ENCODE assay signal across 8 cellular contexts in genomic region chr5:69042915-69043795, GRCh38. TPM values are rescaled to one million over a fixed set of nuclear protein-coding genes. Genes with fewer than 3 reads are reported as not detected.
A peak's percentile ranks its signal among the peaks of the same experiment; 100 is the strongest.
DNase-seq lines count a peak whose midpoint lies in the region; ATAC-seq and TF ChIP-seq lines count a peak whose summit lies in the region.

No MANE protein-coding gene starts in this region.

- no peaks in the 10 kb centered on the region for H3K27me3 Mint-ChIP-seq in activated naive CD8-positive, alpha-beta T cell treated with anti-CD3 and anti-CD28 coated beads for 36 hours

- H4K91ac ChIP-seq in trophoblast cell (ENCODE audit: low read depth, low read length) = no peak overlapping the region

- H3K36me3 ChIP-seq in trophoblast cell (ENCODE audit: control insufficient read depth in 1 of 2, insufficient read depth in 2 of 2, low read length in 2 of 2) (no peaks in the 10 kb centered on the region), transverse colon (no peaks in the 10 kb centered on the region)

- no peaks in the 10 kb centered on the region for H3K9me3 Mint-ChIP-seq in activated naive CD8-positive, alpha-beta T cell treated with anti-CD3 and anti-CD28 coated beads for 36 hours

- no peaks in the 10 kb centered on the region for H3K79me2 ChIP-seq in trophoblast cell (ENCODE audit: control insufficient read depth, insufficient read depth, low read length, poor library complexity)

- H4K12ac ChIP-seq in trophoblast cell (ENCODE audit: low read depth, low read length) = no peak overlapping the region

- peak overlapping the region; percentile 80 for H3K4me3 Mint-ChIP-seq in activated naive CD8-positive, alpha-beta T cell treated with anti-CD3 and anti-CD28 coated beads for 36 hours

- no peak overlapping the region for H3K9ac ChIP-seq in trophoblast cell (ENCODE audit: low read length)

- H3K9me3 ChIP-seq in trophoblast cell (ENCODE audit: insufficient read depth, low read depth, low read length) (no peaks in the 10 kb centered on the region), transverse colon (no peaks in the 10 kb centered on the region)

- ATAC-seq in HG02588 (IDR thresholded peaks at IDR 0.05; ENCODE audit: unreplicated experiment) = peak; percentile 95
- peak; percentile 97 for ATAC-seq in SK-N-SH treated with all-trans-retinoic acid at 6 μM for 48 hours
- peak; percentile 99 for ATAC-seq in Right ventricle myocardium superior (ENCODE audit: poor library complexity)

- H2BK5ac ChIP-seq in trophoblast cell (ENCODE audit: low read depth, low read length, poor library complexity) = no peak overlapping the region

- H3K27ac ChIP-seq in trophoblast cell (ENCODE audit: low read depth, low read length) (no peak overlapping the region), transverse colon (peak overlapping the region; percentile 61 to 81 (median 73))

- TF ChIP-seq EP300 in transverse colon (IDR thresholded peaks at IDR 0.05; ENCODE audit: low read depth) = no peak

- H3K79me1 ChIP-seq in trophoblast cell (ENCODE audit: low read length) = peaks cover 2% of the 10 kb centered on the region

- in situ Hi-C loops in transverse colon (cut with MboI; ENCODE audit: low pct_ligation_motif_present in 1 of 4, low pct_unique_long_range_greater_than_20kb in 1 of 4, low sequenced_read_pairs in 3 of 4) = no loop called here

- H3K18ac ChIP-seq in trophoblast cell (ENCODE audit: low read length) = no peak overlapping the region

- no peak overlapping the region for H2AK5ac ChIP-seq in trophoblast cell (ENCODE audit: low read length)

- H3K4ac ChIP-seq in trophoblast cell (ENCODE audit: low read depth, low read length) = no peak overlapping the region

- peak overlapping the region; percentile 32 for H2AFZ ChIP-seq in trophoblast cell (ENCODE audit: insufficient read depth, low read length, poor library complexity)

- no peak overlapping the region for H2BK120ac ChIP-seq in trophoblast cell (ENCODE audit: insufficient read depth, low read length, poor library complexity)

- peaks cover 14% of the 10 kb centered on the region for H3K4me1 Mint-ChIP-seq in activated naive CD8-positive, alpha-beta T cell treated with anti-CD3 and anti-CD28 coated beads for 36 hours

- intact Hi-C loops in Right ventricle myocardium superior (cut with DNase I) = loop anchor here (5.0 kb wide), 2 partner anchors 179 to 289 kb away; partner anchors contain the start of gene CCDC125
- intact Hi-C loops in transverse colon (cut with DNase I; ENCODE audit: low total_unique reads) = loop anchor here (10.0 kb wide), 1 partner anchor 292 kb away; the partner anchor contains the start of gene CCDC125

- H3K4me3 ChIP-seq in trophoblast cell (ENCODE audit: low read depth, low read length) (no peak overlapping the region), transverse colon (peak overlapping the region; percentile 17 to 80 (median 42))

- no peaks in the 10 kb centered on the region for H3K36me3 Mint-ChIP-seq in activated naive CD8-positive, alpha-beta T cell treated with anti-CD3 and anti-CD28 coated beads for 36 hours

- H3K4me1 ChIP-seq in trophoblast cell (ENCODE audit: control insufficient read depth in 1 of 2, insufficient read depth in 2 of 2, low read length in 2 of 2) = peaks cover 0 to 2% of the 10 kb centered on the region in 2 experiments
- H3K4me1 ChIP-seq in transverse colon = peaks cover 0 to 4% (median 0%) of the 10 kb centered on the region in 4 donors

- no peak overlapping the region for H3K23ac ChIP-seq in trophoblast cell (ENCODE audit: low read length)

- no peak overlapping the region for H3K14ac ChIP-seq in trophoblast cell (ENCODE audit: low read length)

- H4K8ac ChIP-seq in trophoblast cell (ENCODE audit: low read depth, low read length) = peak overlapping the region; percentile 27

- no peak for TF ChIP-seq POLR2A in transverse colon (IDR thresholded peaks at IDR 0.05)

- TF ChIP-seq CTCF in transverse colon (IDR thresholded peaks at IDR 0.05) = peak; percentile 83 to 95 (median 91)

- peak overlapping the region; percentile 57 for H3K4me2 ChIP-seq in trophoblast cell (ENCODE audit: low read length)

- DNase-seq in GM04504 (ENCODE audit: low read depth) (peak; percentile 60), NCI-H1092 treated with DMSO at 0.1 percent for 48 hours (lab: John Stamatoyannopoulos, UW) (peak; percentile 83), Right ventricle myocardium superior (no peak), trophoblast cell (peak; percentile 74 to 94), transverse colon (peak; percentile 82)
- DNase-seq in activated naive CD8-positive, alpha-beta T cell treated with anti-CD3 and anti-CD28 coated beads for 36 hours = peak; percentile 75

- WGBS in trophoblast cell (ENCODE audit: extremely low coverage, insufficient coverage, insufficient read length) = no CpG with 5 or more reads among the region's 19 CpGs
- 7 to 10% methylated on average over 19 of the region's 19 CpGs for WGBS in transverse colon (ENCODE audit: low coverage in 1 of 2), 2 donors

- H2BK12ac ChIP-seq in trophoblast cell (ENCODE audit: low read length) = no peak overlapping the region

- no peaks in the 10 kb centered on the region for H3K27me3 ChIP-seq in trophoblast cell (ENCODE audit: insufficient read depth, low read length)
- H3K27me3 ChIP-seq in transverse colon = no peaks in the 10 kb centered on the region

- peak overlapping the region; percentile 87 for H3K27ac Mint-ChIP-seq in activated naive CD8-positive, alpha-beta T cell treated with anti-CD3 and anti-CD28 coated beads for 36 hours

TF ChIP-seq in SK-N-SH treated with all-trans-retinoic acid at 6 μM for 48 hours, 23 proteins besides CTCF, POLR2A, EP300 and RAD21:
- TF ChIP-seq BACH2 (CRISPR knock-in tag; IDR thresholded peaks at IDR 0.05; ENCODE audit: borderline replicate concordance) (no peak), PPARA (CRISPR knock-in tag; IDR thresholded peaks at IDR 0.05; ENCODE audit: borderline replicate concordance) (no peak), SNAI2 (CRISPR knock-in tag; IDR thresholded peaks at IDR 0.05) (no peak), ZFP3 (CRISPR knock-in tag; IDR thresholded peaks at IDR 0.05) (no peak), POU6F1 (CRISPR knock-in tag; IDR thresholded peaks at IDR 0.05; ENCODE audit: borderline replicate concordance, low read depth) (no peak), ZNF70 (CRISPR knock-in tag; IDR thresholded peaks at IDR 0.05) (no peak), ZNF8 (CRISPR knock-in tag; IDR thresholded peaks at IDR 0.05) (no peak)
TF ChIP-seq in SK-N-SH treated with all-trans-retinoic acid at 6 μM for 48 hours: peak in this region for 0.

RNA-seq across cellular contexts. Expression of gene SLC30A5, which starts 50.7 kb away (rescaled TPM):
- 10 to 100 TPM; 50.3 to 58.2 TPM for total RNA-seq in activated naive CD8-positive, alpha-beta T cell treated with anti-CD3 and anti-CD28 coated beads for 36 hours
- total RNA-seq in Right ventricle myocardium superior = 28.9 TPM
- polyA plus RNA-seq in trophoblast cell (2013) = 47.1 and 54.6 TPM in 2 replicates
- total RNA-seq in transverse colon = 10 to 100 TPM; 22.3 to 69.9 (median 41.9) TPM
